24 cellular contexts compared by ENCODE assay signal in the genomic region with DNA sequence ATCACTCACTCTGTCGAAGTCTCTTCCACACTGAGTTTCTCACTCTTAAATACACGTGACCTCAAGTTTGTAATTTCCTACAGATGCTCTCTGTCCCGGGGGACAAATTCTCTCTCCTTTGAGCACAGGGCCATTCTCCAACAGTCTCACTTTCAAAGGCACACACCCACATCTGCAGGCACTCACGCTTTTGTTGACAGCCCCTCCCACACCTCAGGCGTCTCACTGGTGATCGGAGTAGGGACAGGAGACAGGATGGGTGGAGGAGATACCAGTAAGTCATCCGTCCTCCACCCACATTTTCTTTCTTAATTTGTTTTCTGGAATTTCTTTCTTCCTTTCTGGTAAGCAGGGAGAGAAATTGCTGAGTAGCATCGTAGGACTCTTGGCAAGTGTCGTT. TPM values are rescaled to one million over a fixed set of nuclear protein-coding genes. Genes with fewer than 3 reads are reported as not detected.
A peak's percentile ranks its signal among the peaks of the same experiment; 100 is the strongest.
DNase-seq lines count a peak whose midpoint lies in the region; ATAC-seq and TF ChIP-seq lines count a peak whose summit lies in the region.
"Had no signal": no experiment of that assay in that cellular context is flagged by ENCODE, and none has a peak within 500 bp of the region (broad histone marks: within the 10 kb centered on the region; RNA-seq: fewer than 3 reads in every experiment).

No MANE protein-coding gene starts in this region.

- no peak overlapping the region for H3K4me3 ChIP-seq in fibroblast of mammary gland (ENCODE audit: control insufficient read depth, low read depth, low read length)
- H3K4me3 ChIP-seq: sigmoid colon had no signal

- peak overlapping the region; percentile 87 for H3K27ac Mint-ChIP-seq in activated naive CD4-positive, alpha-beta T cell treated with anti-CD3 and anti-CD28 coated beads, Interleukin-2, amount 10 ng/mL, durations not matched to agents 7 days and 5 days
- no peak overlapping the region for H3K27ac Mint-ChIP-seq in activated naive CD4-positive, alpha-beta T cell treated with anti-CD3 and anti-CD28 coated beads, Interleukin-2, amount 50 U/mL, for 72 hours
- H3K27ac Mint-ChIP-seq: activated naive CD4-positive, alpha-beta T cell treated with anti-CD3 and anti-CD28 coated beads, Interleukin-2, amount 50 U/mL, for 24 hours; CD4-positive, alpha-beta T cell; natural killer cell treated with Interleukin-12 subunit alpha and Interleukin-12 subunit beta and Interleukin-15 and Interleukin-18, amount 100 ng/mL, for 72 hours had no signal

- peaks cover 2% of the 10 kb centered on the region for H3K9me3 Mint-ChIP-seq in activated naive CD4-positive, alpha-beta T cell treated with anti-CD3 and anti-CD28 coated beads, Interleukin-2, amount 10 ng/mL, durations not matched to agents 7 days and 5 days
- H3K9me3 Mint-ChIP-seq in activated naive CD4-positive, alpha-beta T cell treated with anti-CD3 and anti-CD28 coated beads, Interleukin-2, amount 50 U/mL, for 72 hours, result peaks cover 3 to 8% of the 10 kb centered on the region in 2 donors
- H3K9me3 Mint-ChIP-seq: activated naive CD4-positive, alpha-beta T cell treated with anti-CD3 and anti-CD28 coated beads, Interleukin-2, amount 50 U/mL, for 24 hours; CD4-positive, alpha-beta T cell; natural killer cell treated with Interleukin-12 subunit alpha and Interleukin-12 subunit beta and Interleukin-15 and Interleukin-18, amount 100 ng/mL, for 72 hours had no signal

- CTCF ChIA-PET in activated naive CD4-positive, alpha-beta T cell treated with anti-CD3 and anti-CD28 coated beads, Interleukin-2, amount 10 ng/mL, durations not matched to agents 7 days and 5 days (lab: Charles Lee), result no interaction called here

- H3K4me3 Mint-ChIP-seq in activated naive CD4-positive, alpha-beta T cell treated with anti-CD3 and anti-CD28 coated beads, Interleukin-2, amount 10 ng/mL, durations not matched to agents 7 days and 5 days, result no peak overlapping the region
- H3K4me3 Mint-ChIP-seq: activated naive CD4-positive, alpha-beta T cell treated with anti-CD3 and anti-CD28 coated beads, Interleukin-2, amount 50 U/mL, for 24 hours; CD4-positive, alpha-beta T cell; natural killer cell treated with Interleukin-12 subunit alpha and Interleukin-12 subunit beta and Interleukin-15 and Interleukin-18, amount 100 ng/mL, for 72 hours had no signal

- no peaks in the 10 kb centered on the region for H3K36me3 Mint-ChIP-seq in activated naive CD4-positive, alpha-beta T cell treated with anti-CD3 and anti-CD28 coated beads, Interleukin-2, amount 10 ng/mL, durations not matched to agents 7 days and 5 days
- no peaks in the 10 kb centered on the region for H3K36me3 Mint-ChIP-seq in activated naive CD4-positive, alpha-beta T cell treated with anti-CD3 and anti-CD28 coated beads, Interleukin-2, amount 50 U/mL, for 72 hours
- H3K36me3 Mint-ChIP-seq: activated naive CD4-positive, alpha-beta T cell treated with anti-CD3 and anti-CD28 coated beads, Interleukin-2, amount 50 U/mL, for 24 hours; natural killer cell treated with Interleukin-12 subunit alpha and Interleukin-12 subunit beta and Interleukin-15 and Interleukin-18, amount 100 ng/mL, for 72 hours had no signal

- TF ChIP-seq CTCF in fibroblast of mammary gland (conservative IDR thresholded peaks at IDR 0.05; ENCODE audit: control insufficient read depth, insufficient read depth, low read depth, low read length), result no peak

- peak; percentile 39 for DNase-seq in activated naive CD4-positive, alpha-beta T cell treated with anti-CD3 and anti-CD28 coated beads, Interleukin-2, amount 10 ng/mL, durations not matched to agents 7 days and 5 days
- DNase-seq in activated naive CD4-positive, alpha-beta T cell treated with anti-CD3 and anti-CD28 coated beads, Interleukin-2, amount 50 U/mL, for 72 hours (ENCODE audit: low spot score in 2 of 2), result no peak
- DNase-seq in NCI-H345 (lab: John Stamatoyannopoulos, UW) (peak; percentile 16), fibroblast of mammary gland (ENCODE audit: low read depth) (peak; percentile 54), NCI-H510A treated with DMSO at 0.1 percent for 48 hours (lab: John Stamatoyannopoulos, UW) (no peak), NAMALWA (ENCODE audit: low spot score) (no peak), NCI-H1105 treated with DMSO at 0.1 percent for 48 hours (lab: John Stamatoyannopoulos, UW) (no peak)
- DNase-seq: CD4-positive, alpha-beta T cell; central memory CD4-positive, alpha-beta T cell; head of caudate nucleus; KBM-7; midbrain; NCI-H1930; NCI-H526; posterior cingulate gyrus; sigmoid colon; substantia nigra had no signal

- peaks cover 8% of the 10 kb centered on the region for H3K4me1 Mint-ChIP-seq in activated naive CD4-positive, alpha-beta T cell treated with anti-CD3 and anti-CD28 coated beads, Interleukin-2, amount 10 ng/mL, durations not matched to agents 7 days and 5 days
- H3K4me1 Mint-ChIP-seq: activated naive CD4-positive, alpha-beta T cell treated with anti-CD3 and anti-CD28 coated beads, Interleukin-2, amount 50 U/mL, for 24 hours had no signal

- no peak for ATAC-seq in activated naive CD4-positive, alpha-beta T cell treated with anti-CD3 and anti-CD28 coated beads, Interleukin-2, amount 50 U/mL, for 72 hours
- ATAC-seq in GM21447 (IDR thresholded peaks at IDR 0.05; ENCODE audit: unreplicated experiment), result no peak
- ATAC-seq: natural killer cell treated with Interleukin-12 subunit alpha and Interleukin-12 subunit beta and Interleukin-15 and Interleukin-18, amount 100 ng/mL, for 72 hours; SK-N-SH treated with all-trans-retinoic acid at 6 μM for 48 hours had no signal

- H3K27me3 Mint-ChIP-seq in activated naive CD4-positive, alpha-beta T cell treated with anti-CD3 and anti-CD28 coated beads, Interleukin-2, amount 10 ng/mL, durations not matched to agents 7 days and 5 days, result peaks cover 9% of the 10 kb centered on the region
- H3K27me3 Mint-ChIP-seq: activated naive CD4-positive, alpha-beta T cell treated with anti-CD3 and anti-CD28 coated beads, Interleukin-2, amount 50 U/mL, for 24 hours; CD4-positive, alpha-beta T cell had no signal

RNA-seq across cellular contexts. Expression of a gene that starts 40.6 kb away (rescaled TPM):
- total RNA-seq in activated naive CD4-positive, alpha-beta T cell treated with anti-CD3 and anti-CD28 coated beads, Interleukin-2, amount 50 U/mL, for 72 hours, result under 1 TPM; 0.16 to 0.43 TPM
- total RNA-seq: activated CD8-positive, alpha-beta memory T cell treated with anti-CD3 and anti-CD28 coated beads for 36 hours; dermis microvascular lymphatic vessel endothelial cell; HT1080 had no signal

Comparison
In these comparisons a context has a peak if more than half of its experiments do, and no peak if none do; other contexts are left out.
1. DNase-seq: peak in activated naive CD4-positive, alpha-beta T cell treated with anti-CD3 and anti-CD28 coated beads, Interleukin-2, amount 10 ng/mL, durations not matched to agents 7 days and 5 days (single experiment), NCI-H345 (single experiment) and fibroblast of mammary gland (single experiment); none in activated naive CD4-positive, alpha-beta T cell treated with anti-CD3 and anti-CD28 coated beads, Interleukin-2, amount 50 U/mL, for 72 hours (0 of 2), NCI-H510A treated with DMSO at 0.1 percent for 48 hours (single experiment), NAMALWA (single experiment) and NCI-H1105 treated with DMSO at 0.1 percent for 48 hours (single experiment).